In the genomic region with DNA sequence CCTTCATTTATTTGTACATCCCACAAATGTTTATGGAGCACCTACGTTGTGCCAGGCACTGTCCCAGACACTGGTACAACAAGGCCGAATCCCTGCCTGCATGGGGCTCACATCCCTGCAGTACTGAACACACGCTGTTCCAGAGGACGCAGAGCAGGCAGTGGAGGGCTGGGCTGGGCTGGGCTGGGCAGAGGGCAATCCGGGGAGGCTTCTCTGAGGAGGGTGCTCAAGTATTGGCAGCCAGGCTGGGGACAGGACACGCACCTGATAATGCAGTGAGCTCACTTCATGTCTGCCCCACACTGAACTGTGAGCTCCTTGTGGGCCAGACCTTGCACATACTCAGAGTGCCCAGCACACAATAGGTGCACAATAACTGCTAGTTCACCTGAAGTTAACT, we compare ENCODE assay signal across 18 cellular contexts. TPM values are rescaled to one million over a fixed set of nuclear protein-coding genes. Genes with fewer than 3 reads are reported as not detected.
DNase-seq lines count a peak whose midpoint lies in the region; ATAC-seq and TF ChIP-seq lines count a peak whose summit lies in the region.
"Had no signal": no experiment of that assay in that cellular context is flagged by ENCODE, and none has a peak within 500 bp of the region (broad histone marks: within the 10 kb centered on the region; RNA-seq: fewer than 3 reads in every experiment).

No MANE protein-coding gene starts in this region.

- H3K79me1 ChIP-seq in neuronal stem cell (ENCODE audit: low read depth, low read length) = no peaks in the 10 kb centered on the region

- H3K27me3 ChIP-seq in HCT116 (ENCODE audit: insufficient read depth, low read length) (no peaks in the 10 kb centered on the region), neuronal stem cell (ENCODE audit: control insufficient read depth in 3 of 3, insufficient read depth in 3 of 3, low read depth in 1 of 3, low read length in 3 of 3) (peaks cover 0 to 53% (median 0%) of the 10 kb centered on the region in 3 experiments), uterus (no peaks in the 10 kb centered on the region)
- H3K27me3 ChIP-seq: upper lobe of right lung had no signal

- peak overlapping the region; percentile 49 for H2BK15ac ChIP-seq in neuronal stem cell (ENCODE audit: low read length)

- CTCF ChIA-PET in HCT116 (lab: Charles Lee) = interaction anchor here (0.5 to 4.2 kb wide), 23 partner anchors 10 to 276 kb away, joined by 3 to 147 read pairs (median 6); a partner anchor contains a TSS

- peaks cover 4 to 16% (median 8%) of the 10 kb centered on the region in 3 donors for H3K27me3 Mint-ChIP-seq in CD14-positive monocyte (ENCODE audit: low read depth in 3 of 3)
- peaks cover 5% of the 10 kb centered on the region for H3K27me3 Mint-ChIP-seq in activated T-helper 17 cell treated with anti-CD3 and anti-CD28 coated beads, Interleukin-2, amount 50 U/mL, for 72 hours
- H3K27me3 Mint-ChIP-seq: activated T-cell treated with anti-CD3 and anti-CD28 coated beads, Interleukin-2, amount 50 U/mL, for 24 hours; CD8-positive, alpha-beta memory T cell had no signal

- peak overlapping the region; percentile 49 for H3K9ac ChIP-seq in HCT116 (ENCODE audit: low read length)
- H3K9ac ChIP-seq in neuronal stem cell (ENCODE audit: low read depth, low read length, poor library complexity) = no peak overlapping the region
- H3K9ac ChIP-seq: parathyroid adenoma had no signal

- H3K9me2 ChIP-seq in HCT116 (ENCODE audit: insufficient read depth) = no peaks in the 10 kb centered on the region

- intact Hi-C loops in CD14-positive monocyte (cut with micrococcal nuclease) = loop anchor here in 1 of 2 donors (2.0 kb wide), 1 partner anchor 140 kb away; no protein-coding TSS in a partner anchor
- intact Hi-C loops in HCT116 (cut with micrococcal nuclease) = loop anchor here (1.0 to 2.0 kb wide), 2 partner anchors 12 to 250 kb away; no protein-coding TSS in a partner anchor
- intact Hi-C loops in uterus (cut with DNase I; ENCODE audit: low total_unique reads) = loop anchor here (10.0 kb wide), 1 partner anchor 278 kb away; no protein-coding TSS in a partner anchor

- no peak overlapping the region for H2BK5ac ChIP-seq in neuronal stem cell (ENCODE audit: low read length)

- H3K4me3 ChIP-seq in HCT116 (replicated peaks in 1 of 2; ENCODE audit: low read depth in 1 of 2, low read length in 2 of 2) (no peak overlapping the region), neuronal stem cell (ENCODE audit: low read length in 2 of 2) (no peak overlapping the region), uterus (no peak overlapping the region)
- H3K4me3 ChIP-seq: lower lobe of right lung, mucosa of descending colon, SK-N-MC, upper lobe of right lung had no signal

- H2AK5ac ChIP-seq in neuronal stem cell (ENCODE audit: low read depth, low read length) = peak overlapping the region; percentile 57

- no peak overlapping the region for H4K91ac ChIP-seq in neuronal stem cell (ENCODE audit: low read depth, low read length, poor library complexity)

- H3K4me1 Mint-ChIP-seq in CD14-positive monocyte = peaks cover 61% of the 10 kb centered on the region
- H3K4me1 Mint-ChIP-seq in activated T-helper 17 cell treated with anti-CD3 and anti-CD28 coated beads, Interleukin-2, amount 50 U/mL, for 72 hours = peaks cover 19% of the 10 kb centered on the region

- H3K36me3 Mint-ChIP-seq in CD14-positive monocyte = peaks cover 35 to 36% of the 10 kb centered on the region in 2 donors
- peaks cover 25% of the 10 kb centered on the region for H3K36me3 Mint-ChIP-seq in activated T-helper 17 cell treated with anti-CD3 and anti-CD28 coated beads, Interleukin-2, amount 50 U/mL, for 72 hours (ENCODE audit: low read depth)

- no peaks in the 10 kb centered on the region for H3K9me3 Mint-ChIP-seq in CD14-positive monocyte
- no peaks in the 10 kb centered on the region for H3K9me3 Mint-ChIP-seq in activated T-helper 17 cell treated with anti-CD3 and anti-CD28 coated beads, Interleukin-2, amount 50 U/mL, for 72 hours
- H3K9me3 Mint-ChIP-seq: activated T-cell treated with anti-CD3 and anti-CD28 coated beads, Interleukin-2, amount 50 U/mL, for 24 hours; CD8-positive, alpha-beta memory T cell; nephron; T-helper 1 cell treated with Interleukin-12 subunit alpha and Interleukin-12 subunit beta and Interleukin-4 antibody, amounts not matched to agents 30 μg/mL and 1 μg/mL, for 36 hours had no signal

- POLR2A ChIA-PET in HCT116 (lab: Charles Lee) = interaction anchor here (0.5 to 5.0 kb wide), 6 partner anchors 8 to 251 kb away, joined by 3 to 152 read pairs (median 3); no protein-coding TSS in a partner anchor

- peak overlapping the region; percentile 48 for H2BK12ac ChIP-seq in neuronal stem cell (ENCODE audit: low read length)

- H4K8ac ChIP-seq in neuronal stem cell (ENCODE audit: low read depth, low read length) = no peak overlapping the region

- no peak overlapping the region for H3K18ac ChIP-seq in neuronal stem cell (ENCODE audit: low read length)

- H3K36me3 ChIP-seq in HCT116 (ENCODE audit: control insufficient read depth in 1 of 2, insufficient read depth in 2 of 2, low read length in 2 of 2) (no peaks in the 10 kb centered on the region; a peak in 1 of 4 replicates), neuronal stem cell (replicated peaks in 1 of 2; ENCODE audit: control insufficient read depth in 2 of 2, insufficient read depth in 2 of 2, low read length in 2 of 2) (no peaks in the 10 kb centered on the region), uterus (no peaks in the 10 kb centered on the region)
- H3K36me3 ChIP-seq: lower lobe of right lung, upper lobe of right lung had no signal

- H3K14ac ChIP-seq in neuronal stem cell (ENCODE audit: low read length) = no peak overlapping the region

- peak overlapping the region; percentile 66 for H3K4me2 ChIP-seq in HCT116 (ENCODE audit: low read length)
- no peak overlapping the region for H3K4me2 ChIP-seq in neuronal stem cell (ENCODE audit: insufficient read depth, low read length, poor library complexity, severe bottlenecking)

- TSS peak; percentile 65 for BruUV-seq in HCT116 (replicated peaks; lab: Mats Ljungman, UMichigan)

- no peaks in the 10 kb centered on the region for H4K20me1 ChIP-seq in HCT116 (ENCODE audit: insufficient read depth)

- H3K27ac ChIP-seq in HCT116 (ENCODE audit: low read depth, low read length) (peak overlapping the region; percentile 100), neuronal stem cell (replicated peaks; ENCODE audit: low read length) (no peak overlapping the region), uterus (no peak overlapping the region)
- H3K27ac ChIP-seq: lower lobe of right lung, parathyroid adenoma, SK-N-MC, upper lobe of right lung had no signal

- no peak overlapping the region for H3K23ac ChIP-seq in neuronal stem cell (ENCODE audit: low read depth, low read length, poor library complexity)

- peak overlapping the region in 5 of 7 donors; percentile 19 to 90 (median 64) for H3K27ac Mint-ChIP-seq in CD14-positive monocyte
- no peak overlapping the region for H3K27ac Mint-ChIP-seq in activated T-helper 17 cell treated with anti-CD3 and anti-CD28 coated beads, Interleukin-2, amount 50 U/mL, for 72 hours
- H3K27ac Mint-ChIP-seq: activated T-cell treated with anti-CD3 and anti-CD28 coated beads, Interleukin-2, amount 50 U/mL, for 24 hours; nephron had no signal

- TF ChIP-seq CTCF in CD14-positive monocyte (IDR thresholded peaks at IDR 0.05) (no peak), HCT116 (IDR thresholded peaks at IDR 0.05 in 2 of 3, conservative IDR thresholded peaks at IDR 0.05 in 1 of 3; ENCODE audit: borderline replicate concordance in 1 of 3, insufficient read depth in 1 of 3, low read depth in 2 of 3, low read length in 2 of 3) (no peak), uterus (IDR thresholded peaks at IDR 0.05) (no peak)

- H2AFZ ChIP-seq in HCT116 (ENCODE audit: low read depth, low read length, poor library complexity, severe bottlenecking) (no peak overlapping the region), neuronal stem cell (ENCODE audit: low read length) (no peak overlapping the region)
- H2AFZ ChIP-seq: parathyroid adenoma had no signal

- no peak overlapping the region for H3K4ac ChIP-seq in neuronal stem cell (ENCODE audit: low read length)

- H2BK120ac ChIP-seq in neuronal stem cell (ENCODE audit: low read depth, low read length) = no peak overlapping the region

- H3K9me3 ChIP-seq in HCT116 (ENCODE audit: control insufficient read depth in 1 of 2, insufficient read depth in 1 of 2, low read depth in 1 of 2, low read length in 2 of 2) = no peaks in the 10 kb centered on the region
- H3K9me3 ChIP-seq in neuronal stem cell (replicated peaks in 1 of 2; ENCODE audit: control insufficient read depth in 2 of 2, insufficient read depth in 1 of 2, low read depth in 1 of 2, low read length in 2 of 2) = no peaks in the 10 kb centered on the region
- H3K9me3 ChIP-seq in uterus = no peaks in the 10 kb centered on the region
- H3K9me3 ChIP-seq: lower lobe of right lung, mucosa of descending colon, upper lobe of right lung had no signal

- H3K4me1 ChIP-seq in HCT116 (ENCODE audit: control insufficient read depth in 1 of 2, insufficient read depth in 2 of 2, low read length in 2 of 2) = peaks cover 55 to 76% of the 10 kb centered on the region in 2 experiments
- H3K4me1 ChIP-seq in neuronal stem cell (ENCODE audit: control insufficient read depth in 2 of 2, insufficient read depth in 1 of 2, low read depth in 1 of 2, low read length in 2 of 2) = peaks cover 0 to 2% of the 10 kb centered on the region in 2 donors
- H3K4me1 ChIP-seq in uterus = no peaks in the 10 kb centered on the region
- H3K4me1 ChIP-seq: parathyroid adenoma had no signal

- TF ChIP-seq POLR2A in HCT116 (IDR thresholded peaks at IDR 0.05; ENCODE audit: borderline replicate concordance, extremely low read depth, insufficient read depth, insufficient read length) (no peak), uterus (IDR thresholded peaks at IDR 0.05) (no peak)

- H3K4me3 Mint-ChIP-seq in CD14-positive monocyte = no peak overlapping the region
- no peak overlapping the region for H3K4me3 Mint-ChIP-seq in activated T-helper 17 cell treated with anti-CD3 and anti-CD28 coated beads, Interleukin-2, amount 50 U/mL, for 72 hours
- H3K4me3 Mint-ChIP-seq: activated T-cell treated with anti-CD3 and anti-CD28 coated beads, Interleukin-2, amount 50 U/mL, for 24 hours; CD8-positive, alpha-beta memory T cell; nephron; T-helper 1 cell treated with Interleukin-12 subunit alpha and Interleukin-12 subunit beta and Interleukin-4 antibody, amounts not matched to agents 30 μg/mL and 1 μg/mL, for 36 hours had no signal

- TF ChIP-seq RAD21 in HCT116 (IDR thresholded peaks at IDR 0.05; ENCODE audit: low read depth) = no peak

- WGBS in neuronal stem cell (ENCODE audit: extremely low coverage in 2 of 2, insufficient read length in 2 of 2, insufficient replicate concordance in 1 of 2), 2 donors = no CpG with 5 or more reads among the region's 6 CpGs

- peaks cover 29% of the 10 kb centered on the region; the same call in 1 of the 2 replicates for H3K79me2 ChIP-seq in HCT116 (ENCODE audit: insufficient read depth, low read length)
- H3K79me2 ChIP-seq: parathyroid adenoma had no signal

- ATAC-seq in HCT116 = peak; percentile 35
- peak; percentile 4 for ATAC-seq in activated T-helper 17 cell treated with anti-CD3 and anti-CD28 coated beads, Interleukin-2, amount 50 U/mL, for 72 hours (replicated peaks)

- RAD21 ChIA-PET in HCT116 (lab: Charles Lee; ENCODE audit: low non-redundant PET in 1 of 2, low total read pairs in 2 of 2, uncharacterized antibody in 2 of 2, unreplicated experiment in 2 of 2) = interaction anchor here (0.6 to 4.3 kb wide), 18 partner anchors 10 to 292 kb away, joined by 3 to 63 read pairs (median 4); a partner anchor contains a TSS

- no peak for DNase-seq in CD14-positive monocyte (ENCODE audit: low spot score)
- DNase-seq in HCT116 (ENCODE audit: low read depth, low spot score) = no peak
- DNase-seq in neuronal stem cell (ENCODE audit: low spot score) = no peak
- DNase-seq in uterus = no peak
- DNase-seq in germinal center (ENCODE audit: low spot score) = no peak
- DNase-seq in cortex of kidney (lab: John Stamatoyannopoulos, UW) = no peak

RNA-seq across cellular contexts. Expression of a gene that starts 34.1 kb away (rescaled TPM):
- polyA plus RNA-seq in CD14-positive monocyte = 10 to 100 TPM; 51.0 to 70.0 TPM
- total RNA-seq in HCT116 (2021; ENCODE audit: unreplicated experiment) = 3.8 TPM
- polyA plus RNA-seq in HCT116 (2012) = 4.9 and 6.4 TPM in 2 replicates
- 100 to 1,000 TPM in 1 of 2 donors, 10 to 100 TPM in 1; 53.7 to 124 TPM for total RNA-seq in activated T-helper 17 cell treated with anti-CD3 and anti-CD28 coated beads, Interleukin-2, amount 50 U/mL, for 72 hours
- polyA plus RNA-seq in neuronal stem cell (2013, experiment 1 of 2) = not detected
- not detected for polyA plus RNA-seq in neuronal stem cell (2013, experiment 2 of 2)
- total RNA-seq in uterus = 10 to 100 TPM in 1 of 4 donors, 1 to 10 TPM in 3; 3.8 to 12.2 (median 5.9) TPM
- total RNA-seq: epithelial cell of proximal tubule, kidney epithelial cell had no signal

Comparison
In these comparisons a context has a peak if more than half of its experiments do, and no peak if none do; other contexts are left out.
1. RNA of a gene that starts 34.1 kb away (total RNA-seq): 53.7 to 124 TPM in activated T-helper 17 cell treated with anti-CD3 and anti-CD28 coated beads, Interleukin-2, amount 50 U/mL, for 72 hours; 3.8 to 12.2 TPM in uterus and 3.8 TPM in HCT116 (single experiment); every median in the first group is over 4 times any median in the second.